9 cellular contexts compared by ENCODE assay signal in the genomic region with DNA sequence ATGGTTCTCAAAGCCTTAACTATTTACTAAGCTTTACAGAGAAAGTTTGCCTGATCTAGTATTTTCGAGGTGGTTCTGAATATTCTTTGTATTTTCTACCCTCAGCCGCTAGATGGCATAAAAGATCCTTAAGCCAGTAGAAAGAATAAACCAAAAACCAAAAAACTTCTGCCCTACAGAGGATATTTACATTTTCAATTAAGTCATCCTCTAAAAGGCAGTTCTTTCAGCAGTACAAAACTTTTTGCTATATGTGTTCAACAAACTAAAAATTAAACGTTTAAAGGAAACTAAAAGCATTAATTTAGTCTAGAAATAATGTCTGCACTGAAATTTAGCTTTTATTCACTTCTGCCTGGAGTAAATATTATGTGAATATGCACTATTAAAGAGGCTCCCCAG.
A peak's percentile ranks its signal among the peaks of the same experiment; 100 is the strongest.
DNase-seq lines count a peak whose midpoint lies in the region; ATAC-seq and TF ChIP-seq lines count a peak whose summit lies in the region.
"Had no signal": no experiment of that assay in that cellular context is flagged by ENCODE, and none has a peak within 500 bp of the region (broad histone marks: within the 10 kb centered on the region; RNA-seq: fewer than 3 reads in every experiment).

No MANE protein-coding gene starts in this region.

- no peak for ATAC-seq in CD4-positive, CD25-positive, alpha-beta regulatory T cell (ENCODE audit: low read depth in 2 of 2)
- ATAC-seq in lower lobe of right lung (peak in 1 of 2 donors; percentile 65), HG02840 (IDR thresholded peaks at IDR 0.05; ENCODE audit: low FRiP score, unreplicated experiment) (no peak), HG02981 (IDR thresholded peaks at IDR 0.05; ENCODE audit: unreplicated experiment) (no peak)

- H3K4me1 Mint-ChIP-seq in CD4-positive, CD25-positive, alpha-beta regulatory T cell: no peaks in the 10 kb centered on the region
- H3K4me1 Mint-ChIP-seq: memory B cell had no signal

- H3K9me3 Mint-ChIP-seq in CD4-positive, CD25-positive, alpha-beta regulatory T cell: peaks cover 0 to 5% (median 0%) of the 10 kb centered on the region in 7 donors
- H3K9me3 Mint-ChIP-seq: memory B cell had no signal

- TF ChIP-seq CTCF in cardiac fibroblast (IDR thresholded peaks at IDR 0.05; ENCODE audit: low read depth, low read length): peak; percentile 60
- peak; percentile 68 for TF ChIP-seq CTCF in lower lobe of right lung (IDR thresholded peaks at IDR 0.05)

- H3K4me3 Mint-ChIP-seq in CD4-positive, CD25-positive, alpha-beta regulatory T cell: no peak overlapping the region
- H3K4me3 Mint-ChIP-seq: memory B cell had no signal

- intact Hi-C loops in lower lobe of right lung (cut with DNase I): no loop called here

- peak in 2 of 3 donors; percentile 2 to 45 for DNase-seq in CD4-positive, CD25-positive, alpha-beta regulatory T cell
- DNase-seq in H7 (peak; percentile 31), NCI-H69 (lab: John Stamatoyannopoulos, UW) (peak; percentile 70), cardiac fibroblast (ENCODE audit: low read depth in 2 of 2) (peak; percentile 79 to 86), lower lobe of right lung (no peak)
- DNase-seq in stimulated activated CD4-positive, alpha-beta T cell treated with anti-CD3 and anti-CD28 coated beads, Interleukin-2, amount 100 ng/mL, for 24 hours: no peak

- no peaks in the 10 kb centered on the region for H3K36me3 ChIP-seq in CD4-positive, CD25-positive, alpha-beta regulatory T cell (ENCODE audit: control insufficient read depth, insufficient read depth, low read length)
- H3K36me3 ChIP-seq in H7 (replicated peaks; ENCODE audit: control insufficient read depth, insufficient read depth, low read length): no peaks in the 10 kb centered on the region
- no peaks in the 10 kb centered on the region for H3K36me3 ChIP-seq in lower lobe of right lung

- H3K4me1 ChIP-seq in CD4-positive, CD25-positive, alpha-beta regulatory T cell (ENCODE audit: control insufficient read depth, insufficient read depth, low read length, poor library complexity, severe bottlenecking): no peaks in the 10 kb centered on the region
- H3K4me1 ChIP-seq in lower lobe of right lung: no peaks in the 10 kb centered on the region

- no peak overlapping the region for H3K27ac Mint-ChIP-seq in CD4-positive, CD25-positive, alpha-beta regulatory T cell
- H3K27ac Mint-ChIP-seq: memory B cell had no signal

- no peak overlapping the region for H3K27ac ChIP-seq in CD4-positive, CD25-positive, alpha-beta regulatory T cell (ENCODE audit: insufficient read depth, low read length, poor library complexity, severe bottlenecking)
- H3K27ac ChIP-seq in lower lobe of right lung: no peak overlapping the region

- no peaks in the 10 kb centered on the region for H3K36me3 Mint-ChIP-seq in CD4-positive, CD25-positive, alpha-beta regulatory T cell
- H3K36me3 Mint-ChIP-seq: memory B cell had no signal

- no peaks in the 10 kb centered on the region for H3K9me3 ChIP-seq in CD4-positive, CD25-positive, alpha-beta regulatory T cell (ENCODE audit: control insufficient read depth in 2 of 2, low read length in 2 of 2)
- no peaks in the 10 kb centered on the region for H3K9me3 ChIP-seq in lower lobe of right lung

- H3K4me3 ChIP-seq in CD4-positive, CD25-positive, alpha-beta regulatory T cell (ENCODE audit: low read depth, low read length): no peak overlapping the region
- H3K4me3 ChIP-seq in H7 (ENCODE audit: insufficient read depth, low read depth, low read length) (no peak overlapping the region), cardiac fibroblast (replicated peaks in 1 of 2; ENCODE audit: low read depth in 2 of 2, low read length in 2 of 2) (no peak overlapping the region), lower lobe of right lung (no peak overlapping the region)

- peaks cover 7% of the 10 kb centered on the region for H3K27me3 Mint-ChIP-seq in CD4-positive, CD25-positive, alpha-beta regulatory T cell

- no peaks in the 10 kb centered on the region for H3K27me3 ChIP-seq in CD4-positive, CD25-positive, alpha-beta regulatory T cell (ENCODE audit: control insufficient read depth, insufficient read depth, low read length)
- H3K27me3 ChIP-seq in H7 (ENCODE audit: control insufficient read depth, insufficient read depth, low read length) (no peaks in the 10 kb centered on the region), lower lobe of right lung (ENCODE audit: low read depth) (no peaks in the 10 kb centered on the region)

Comparison
In these comparisons a context has a peak if more than half of its experiments do, and no peak if none do; other contexts are left out.
1. DNase-seq: peak in CD4-positive, CD25-positive, alpha-beta regulatory T cell (2 of 3), H7 (single experiment), NCI-H69 (single experiment) and cardiac fibroblast (2 of 2); none in lower lobe of right lung (single experiment) and stimulated activated CD4-positive, alpha-beta T cell treated with anti-CD3 and anti-CD28 coated beads, Interleukin-2, amount 100 ng/mL, for 24 hours (0 of 2).